In the genomic region with DNA sequence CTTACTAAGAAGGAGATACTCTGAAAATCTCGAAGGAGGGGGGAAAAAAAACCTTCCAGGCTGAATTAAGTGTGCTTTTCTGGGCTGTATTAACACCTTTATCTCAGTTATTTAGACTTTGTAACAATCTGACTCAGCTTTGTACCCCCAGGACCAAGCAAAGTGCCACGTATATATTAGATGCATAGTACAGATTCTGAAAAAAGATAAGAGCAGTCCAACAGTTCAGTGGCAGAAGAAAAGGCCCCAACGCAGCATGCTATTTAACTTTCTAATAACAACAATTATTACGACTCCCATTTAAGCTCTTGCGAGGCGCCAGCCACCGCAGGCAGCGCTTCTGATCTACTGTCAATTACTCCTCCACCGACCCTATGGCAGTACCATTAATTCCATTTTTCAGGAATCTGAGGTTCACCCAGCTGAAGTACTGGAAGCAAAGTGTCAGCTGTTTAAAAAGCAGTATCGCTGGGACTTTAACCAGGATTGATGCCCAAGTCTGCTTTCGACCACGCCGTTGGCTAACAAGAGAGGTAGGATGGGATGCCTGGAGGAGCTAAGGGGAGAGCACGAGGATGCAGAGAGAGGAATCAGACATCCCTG, we compare ENCODE assay signal across 8 cellular contexts. TPM values are rescaled to one million over a fixed set of nuclear protein-coding genes. Genes with fewer than 3 reads are reported as not detected.
DNase-seq lines count a peak whose midpoint lies in the region; ATAC-seq and TF ChIP-seq lines count a peak whose summit lies in the region.

No MANE protein-coding gene starts in this region.

- no peaks in the 10 kb centered on the region for H3K9me2 ChIP-seq in Loucy (replicated peaks; ENCODE audit: low read depth, low read length)

- no peaks in the 10 kb centered on the region for H3K36me3 ChIP-seq in Loucy (ENCODE audit: insufficient read depth, low read length)
- H3K36me3 ChIP-seq in naive thymus-derived CD4-positive, alpha-beta T cell (ENCODE audit: control insufficient read depth in 2 of 3, insufficient read depth in 3 of 3, low read length in 3 of 3) = peaks cover 0 to 4% (median 0%) of the 10 kb centered on the region in 3 experiments

- peaks cover 12% of the 10 kb centered on the region; the same call in 1 of the 2 replicates for H3K79me2 ChIP-seq in Loucy (ENCODE audit: insufficient read depth, low read length)

- no peaks in the 10 kb centered on the region for H3K27me3 ChIP-seq in Loucy (ENCODE audit: insufficient read depth, low read length, poor library complexity, severe bottlenecking)
- no peaks in the 10 kb centered on the region for H3K27me3 ChIP-seq in naive thymus-derived CD4-positive, alpha-beta T cell (ENCODE audit: control insufficient read depth in 2 of 2, insufficient read depth in 2 of 2, low read length in 2 of 2)

- H3K27ac Mint-ChIP-seq in central memory CD8-positive, alpha-beta T cell (ENCODE audit: low read depth) = peak overlapping the region; percentile 84
- peak overlapping the region in 8 of 9 donors; percentile 62 to 90 (median 83) for H3K27ac Mint-ChIP-seq in naive thymus-derived CD4-positive, alpha-beta T cell

- POLR2A ChIA-PET in naive thymus-derived CD4-positive, alpha-beta T cell (lab: Charles Lee) = interaction anchor here (0.7 to 2.6 kb wide), 17 partner anchors 8 to 1902 kb away, joined by 3 to 22 read pairs (median 4); a partner anchor contains a TSS

- H3K4me3 ChIP-seq in GM12864 (ENCODE audit: low read depth, low read length) (peak overlapping the region; percentile 78), Loucy (ENCODE audit: low read length, poor library complexity, severe bottlenecking) (peak overlapping the region; percentile 88)
- H3K4me3 ChIP-seq in naive thymus-derived CD4-positive, alpha-beta T cell (ENCODE audit: low read length) = peak overlapping the region; percentile 80

- no peak for DNase-seq in GM12864 (ENCODE audit: low read depth)
- DNase-seq in central memory CD8-positive, alpha-beta T cell (ENCODE audit: low spot score in 2 of 2) = no peak
- DNase-seq in naive thymus-derived CD4-positive, alpha-beta T cell = peak in 3 of 9 donors; percentile 8 to 18 (median 12)
- no peak for DNase-seq in superior temporal gyrus (ENCODE audit: extremely low spot score)
- no peak for DNase-seq in COLO829 (ENCODE audit: low spot score)

- H3K27me3 Mint-ChIP-seq in central memory CD8-positive, alpha-beta T cell = peaks cover 10% of the 10 kb centered on the region
- peaks cover 0 to 9% (median 0%) of the 10 kb centered on the region in 5 donors for H3K27me3 Mint-ChIP-seq in naive thymus-derived CD4-positive, alpha-beta T cell

- H3K36me3 Mint-ChIP-seq in central memory CD8-positive, alpha-beta T cell (ENCODE audit: insufficient read depth) = peaks cover 10% of the 10 kb centered on the region
- H3K36me3 Mint-ChIP-seq in naive thymus-derived CD4-positive, alpha-beta T cell = peaks cover 2 to 15% (median 11%) of the 10 kb centered on the region in 5 donors

- H3K4me1 ChIP-seq in Loucy (ENCODE audit: insufficient read depth, low read length, poor library complexity, severe bottlenecking) = peaks cover 23% of the 10 kb centered on the region
- H3K4me1 ChIP-seq in naive thymus-derived CD4-positive, alpha-beta T cell (ENCODE audit: control insufficient read depth in 2 of 2, insufficient read depth in 2 of 2, low read length in 2 of 2) = peaks cover 8 to 9% of the 10 kb centered on the region in 2 donors

- no peaks in the 10 kb centered on the region; the same call in 1 of the 2 replicates for H3K9me3 ChIP-seq in Loucy (ENCODE audit: insufficient read depth, low read depth, low read length)
- no peaks in the 10 kb centered on the region for H3K9me3 ChIP-seq in naive thymus-derived CD4-positive, alpha-beta T cell (ENCODE audit: control insufficient read depth in 2 of 3, low read length in 3 of 3)

- H3F3A ChIP-seq in Loucy (ENCODE audit: low read depth) = no peaks in the 10 kb centered on the region

- H4K20me1 ChIP-seq in Loucy (ENCODE audit: insufficient read depth, low read length, poor library complexity, severe bottlenecking) = no peaks in the 10 kb centered on the region

- peak overlapping the region; percentile 82 for H3K9ac ChIP-seq in Loucy (ENCODE audit: low read depth, low read length, poor library complexity, severe bottlenecking)

- peak overlapping the region; percentile 97 for H3K4me2 ChIP-seq in Loucy (ENCODE audit: low read depth, low read length, poor library complexity, severe bottlenecking)

- no peak for TF ChIP-seq CTCF in GM12864 (IDR thresholded peaks at IDR 0.05; ENCODE audit: low read depth, low read length, missing control alignments)
- no peak for TF ChIP-seq CTCF in Loucy (conservative IDR thresholded peaks at IDR 0.05; ENCODE audit: low read length)

- CTCF ChIA-PET in naive thymus-derived CD4-positive, alpha-beta T cell (lab: Charles Lee) = interaction anchor here (0.5 to 1.4 kb wide), 7 partner anchors 33 to 1478 kb away, joined by 3 to 7 read pairs (median 3); no protein-coding TSS in a partner anchor

- peak overlapping the region; percentile 90 for H3K4me3 Mint-ChIP-seq in central memory CD8-positive, alpha-beta T cell
- H3K4me3 Mint-ChIP-seq in naive thymus-derived CD4-positive, alpha-beta T cell = peak overlapping the region; percentile 82 to 91 (median 90)

- H2AFZ ChIP-seq in Loucy (ENCODE audit: low read length) = peak overlapping the region; percentile 92

- no peak for ATAC-seq in central memory CD8-positive, alpha-beta T cell (replicated peaks; ENCODE audit: extremely low read depth, poor library complexity, severe bottlenecking)
- ATAC-seq in naive thymus-derived CD4-positive, alpha-beta T cell = no peak
- ATAC-seq in HG02798 (IDR thresholded peaks at IDR 0.05; ENCODE audit: poor library complexity, unreplicated experiment) (no peak), HG03460 (IDR thresholded peaks at IDR 0.05; ENCODE audit: unreplicated experiment) (no peak)

- intact Hi-C loops in naive thymus-derived CD4-positive, alpha-beta T cell (cut with micrococcal nuclease) = loop anchor here (1.0 to 10.0 kb wide), 12 partner anchors 8 to 1914 kb away; a partner anchor contains a TSS

- peak overlapping the region; percentile 76 for H3K27ac ChIP-seq in naive thymus-derived CD4-positive, alpha-beta T cell (ENCODE audit: low read depth, low read length)

- H3K4me1 Mint-ChIP-seq in central memory CD8-positive, alpha-beta T cell = peaks cover 20% of the 10 kb centered on the region
- peaks cover 17 to 33% (median 22%) of the 10 kb centered on the region in 7 donors for H3K4me1 Mint-ChIP-seq in naive thymus-derived CD4-positive, alpha-beta T cell

- H3K9me3 Mint-ChIP-seq in central memory CD8-positive, alpha-beta T cell = no peaks in the 10 kb centered on the region
- peaks cover 0 to 15% (median 5%) of the 10 kb centered on the region in 11 donors for H3K9me3 Mint-ChIP-seq in naive thymus-derived CD4-positive, alpha-beta T cell

RNA-seq across cellular contexts. Expression of a gene that starts 0.7 kb away (rescaled TPM):
- total RNA-seq in naive thymus-derived CD4-positive, alpha-beta T cell = 10 to 100 TPM; 19.9 to 49.9 (median 48.3) TPM
- 10 to 100 TPM; 95.8 to 97.8 TPM for polyA plus RNA-seq in naive thymus-derived CD4-positive, alpha-beta T cell

RNA-seq across cellular contexts. Expression of a gene that starts 43.8 kb away (rescaled TPM):
- total RNA-seq in naive thymus-derived CD4-positive, alpha-beta T cell = under 1 TPM in 1 of 5 experiments, not detected in 4; 0.34 TPM
- polyA plus RNA-seq in naive thymus-derived CD4-positive, alpha-beta T cell = under 1 TPM in 1 of 2 donors, not detected in 1; 0.11 TPM

RNA-seq across cellular contexts. Expression of a gene that starts 50.9 kb away (rescaled TPM):
- 10 to 100 TPM in 1 of 5 experiments, 1 to 10 TPM in 4; 6.0 to 16.4 (median 8.4) TPM for total RNA-seq in naive thymus-derived CD4-positive, alpha-beta T cell
- 1 to 10 TPM; 4.4 to 9.9 TPM for polyA plus RNA-seq in naive thymus-derived CD4-positive, alpha-beta T cell
